In the genomic region with DNA sequence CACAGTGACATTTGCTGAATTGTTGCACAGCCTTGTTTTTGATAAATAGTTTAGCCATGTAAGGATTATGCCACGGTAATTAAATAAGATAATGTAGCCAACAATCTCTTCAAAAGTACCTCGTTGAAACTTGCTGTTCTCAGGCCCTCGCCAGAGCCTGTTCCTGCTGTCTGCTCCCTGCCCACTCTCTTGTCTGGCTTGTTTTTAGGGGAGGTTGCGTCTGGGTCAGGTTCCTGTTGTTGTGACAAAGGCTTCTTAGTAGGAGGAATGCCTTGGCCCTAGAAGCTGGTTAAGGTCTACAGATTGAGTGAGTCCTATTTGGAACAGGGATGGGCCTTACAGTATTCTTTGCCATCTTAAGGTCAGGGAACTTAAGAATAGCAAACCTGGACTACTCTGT, we compare ENCODE assay signal across 4 cellular contexts.
A peak's percentile ranks its signal among the peaks of the same experiment; 100 is the strongest.
DNase-seq lines count a peak whose midpoint lies in the region; ATAC-seq and TF ChIP-seq lines count a peak whose summit lies in the region.
"Not testable (repeated sequence)": the region's sequence is repeated elsewhere in the genome, so short reads cannot be mapped to it uniquely, and the experiment has no call there.

No MANE protein-coding gene starts in this region.

- H3K79me2 ChIP-seq in GM23338 (replicated peaks; ENCODE audit: insufficient read depth): not testable (repeated sequence)

- H3K4me1 ChIP-seq in GM23338 (ENCODE audit: insufficient read depth); upper lobe of right lung: not testable (repeated sequence)

- H3K4me2 ChIP-seq in GM23338: not testable (repeated sequence)

- H3K4me3 ChIP-seq in GM23338, upper lobe of right lung: not testable (repeated sequence)

- not testable (repeated sequence) for H3K9me2 ChIP-seq in GM23338 (ENCODE audit: insufficient read depth)

- not testable (repeated sequence) for H3K27me3 Mint-ChIP-seq in GM23338 (ENCODE audit: insufficient read depth, low read depth, poor library complexity); WTC11 (ENCODE audit: low read depth)

- H3K27ac Mint-ChIP-seq in GM23338, WTC11: not testable (repeated sequence)

- H4K20me1 ChIP-seq in GM23338 (replicated peaks; ENCODE audit: insufficient read depth): not testable (repeated sequence)

- H3F3A ChIP-seq in GM23338 (replicated peaks; ENCODE audit: low read depth): not testable (repeated sequence)

- peak; percentile 27; the same call in 1 of the 3 replicates for ATAC-seq in GM23338
- ATAC-seq in WTC11: peak; percentile 52
- peak; percentile 18 for ATAC-seq in left ventricle myocardium superior
- peak; percentile 76 for ATAC-seq in upper lobe of right lung

- CTCF ChIA-PET in WTC11 (lab: Charles Lee): not testable (repeated sequence)

- not testable (repeated sequence) for H3K9me3 ChIP-seq in upper lobe of right lung

- not testable (repeated sequence) for H3K36me3 ChIP-seq in GM23338 (ENCODE audit: insufficient read depth); upper lobe of right lung

- H3K36me3 Mint-ChIP-seq in GM23338 (ENCODE audit: low read depth); WTC11: not testable (repeated sequence)

- not testable (repeated sequence) for H3K27ac ChIP-seq in GM23338 (ENCODE audit: low read depth); upper lobe of right lung

- POLR2A ChIA-PET in WTC11 (lab: Charles Lee): not testable (repeated sequence)

- not testable (repeated sequence) for H3K4me3 Mint-ChIP-seq in GM23338, WTC11

- intact Hi-C loops in left ventricle myocardium superior (cut with micrococcal nuclease); upper lobe of right lung (cut with DNase I): not testable (repeated sequence)

- H3K4me1 Mint-ChIP-seq in GM23338, WTC11: not testable (repeated sequence)

- H2AFZ ChIP-seq in GM23338: not testable (repeated sequence)

- DNase-seq in GM23338 (ENCODE audit: low spot score); WTC11 (ENCODE audit: low spot score); left ventricle myocardium superior; upper lobe of right lung: not testable (repeated sequence)

- not testable (repeated sequence) for H3K27me3 ChIP-seq in GM23338 (ENCODE audit: insufficient read depth); upper lobe of right lung

- TF ChIP-seq CTCF in GM23338 (conservative IDR thresholded peaks at IDR 0.05; ENCODE audit: low read depth in 2 of 2); WTC11 (IDR thresholded peaks at IDR 0.05); upper lobe of right lung (IDR thresholded peaks at IDR 0.05): not testable (repeated sequence)

- H3K9me3 Mint-ChIP-seq in GM23338, WTC11: not testable (repeated sequence)

Comparison
In these comparisons a context has a peak if more than half of its experiments do, and no peak if none do; other contexts are left out.
1. ATAC-seq: peak in every context shown above with its lines; median percentile 76 in upper lobe of right lung; 52 in WTC11; 27 in GM23338; 18 in left ventricle myocardium superior.